Comparison of ENCODE assay signal across 10 cellular contexts in the genomic region with DNA sequence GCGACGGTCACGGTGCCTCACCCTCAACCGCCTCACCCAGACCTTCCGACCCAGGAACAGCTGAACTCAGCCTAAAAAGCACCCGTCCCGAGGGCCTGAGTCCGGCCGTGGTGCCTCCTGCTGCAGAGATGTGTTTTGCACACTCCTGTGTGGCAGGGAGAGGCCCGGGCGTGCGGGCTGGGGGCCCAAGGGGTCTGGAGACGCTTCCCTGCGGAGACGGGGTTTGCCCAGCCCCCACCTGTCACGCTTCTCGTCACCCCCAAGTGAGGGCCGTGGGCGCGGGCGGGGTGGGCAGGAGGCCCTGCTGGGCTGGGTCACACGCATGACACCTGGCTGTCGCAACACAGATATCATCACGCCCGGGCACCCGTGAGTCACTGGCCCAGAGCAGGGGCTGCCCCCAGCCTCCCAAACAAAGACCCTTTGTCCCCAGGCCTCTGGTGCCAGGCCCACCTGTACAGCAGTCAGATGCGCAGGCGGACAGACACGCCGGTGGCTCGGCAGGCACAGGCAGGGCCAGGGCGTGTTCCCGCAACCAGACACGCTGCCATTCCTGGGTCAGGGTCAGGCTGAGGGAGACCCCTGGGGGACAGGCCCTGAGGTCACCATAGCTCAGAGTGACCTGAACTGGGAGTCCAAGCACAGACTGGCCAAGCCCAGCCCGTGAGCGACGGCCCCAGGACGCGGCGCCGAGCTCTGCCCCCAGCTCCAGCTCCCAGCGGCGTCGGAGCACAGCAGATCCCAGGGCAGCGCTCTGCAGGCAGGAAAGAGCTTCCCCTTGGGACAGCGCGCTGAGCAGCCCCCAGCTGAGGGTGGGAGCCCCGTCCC. TPM values are rescaled to one million over a fixed set of nuclear protein-coding genes. Genes with fewer than 3 reads are reported as not detected.
DNase-seq lines count a peak whose midpoint lies in the region; ATAC-seq and TF ChIP-seq lines count a peak whose summit lies in the region.
"Had no signal": no experiment of that assay in that cellular context is flagged by ENCODE, and none has a peak within 500 bp of the region (broad histone marks: within the 10 kb centered on the region; RNA-seq: fewer than 3 reads in every experiment).

No MANE protein-coding gene starts in this region.

- TF ChIP-seq CTCF in WTC11 (IDR thresholded peaks at IDR 0.05): no peak

- H3K4me3 Mint-ChIP-seq in WTC11: no peak overlapping the region

- no peak overlapping the region for H4K8ac ChIP-seq in neuronal stem cell (ENCODE audit: low read depth, low read length)

- CTCF ChIA-PET in WTC11 (lab: Charles Lee): interaction anchor here (0.9 to 2.3 kb wide), 5 partner anchors 13 to 174 kb away, joined by 3 to 9 read pairs (median 4); a partner anchor contains a TSS

- peaks cover 9 to 19% of the 10 kb centered on the region in 2 donors for H3K36me3 ChIP-seq in neuronal stem cell (replicated peaks in 1 of 2; ENCODE audit: control insufficient read depth in 2 of 2, insufficient read depth in 2 of 2, low read length in 2 of 2)
- H3K36me3 ChIP-seq: right atrium auricular region had no signal

- POLR2A ChIA-PET in WTC11 (lab: Charles Lee): interaction anchor here (0.9 kb wide), 1 partner anchor 22 kb away, joined by 4 read pairs; no protein-coding TSS in a partner anchor

- peaks cover 0 to 4% (median 0%) of the 10 kb centered on the region in 3 experiments for H3K27me3 ChIP-seq in neuronal stem cell (ENCODE audit: control insufficient read depth in 3 of 3, insufficient read depth in 3 of 3, low read depth in 1 of 3, low read length in 3 of 3)

- DNase-seq in HT-29 (ENCODE audit: low spot score) (peak; percentile 49), WTC11 (ENCODE audit: low spot score) (no peak), neuronal stem cell (ENCODE audit: low spot score) (no peak), NCI-H345 treated with DMSO at 0.1 percent for 48 hours (lab: John Stamatoyannopoulos, UW; ENCODE audit: unreplicated experiment) (no peak), germinal center (ENCODE audit: low spot score) (no peak)
- DNase-seq: DMS79 treated with DMSO at 0.1 percent for 48 hours, KBM-7, NCI-H2029 treated with DMSO at 0.1 percent for 48 hours had no signal

- H3K27ac ChIP-seq in neuronal stem cell (replicated peaks; ENCODE audit: low read length): no peak overlapping the region
- H3K27ac ChIP-seq: right atrium auricular region had no signal

- ATAC-seq in WTC11: no peak

- H3K36me3 Mint-ChIP-seq in WTC11: peaks cover 5% of the 10 kb centered on the region

- WGBS in neuronal stem cell (ENCODE audit: extremely low coverage in 2 of 2, insufficient read length in 2 of 2, insufficient replicate concordance in 1 of 2), 2 donors: no CpG with 5 or more reads among the region's 48 CpGs

- H2AK5ac ChIP-seq in neuronal stem cell (ENCODE audit: low read depth, low read length): peak overlapping the region; percentile 90

- H2AFZ ChIP-seq in neuronal stem cell (ENCODE audit: low read length): no peak overlapping the region

- H3K4me1 ChIP-seq in neuronal stem cell (ENCODE audit: control insufficient read depth in 2 of 2, insufficient read depth in 1 of 2, low read depth in 1 of 2, low read length in 2 of 2): peaks cover 10 to 35% of the 10 kb centered on the region in 2 donors

- peak overlapping the region; percentile 56 for H3K14ac ChIP-seq in neuronal stem cell (ENCODE audit: low read length)

- peaks cover 3% of the 10 kb centered on the region for H3K4me1 Mint-ChIP-seq in WTC11

- peaks cover 3% of the 10 kb centered on the region; the same call in 1 of the 2 replicates for H3K9me3 Mint-ChIP-seq in WTC11

- H2BK12ac ChIP-seq in neuronal stem cell (ENCODE audit: low read length): peak overlapping the region; percentile 90

- H3K23ac ChIP-seq in neuronal stem cell (ENCODE audit: low read depth, low read length, poor library complexity): peak overlapping the region; percentile 87

- peak overlapping the region; percentile 48 for H2BK5ac ChIP-seq in neuronal stem cell (ENCODE audit: low read length)

- H4K91ac ChIP-seq in neuronal stem cell (ENCODE audit: low read depth, low read length, poor library complexity): peak overlapping the region; percentile 72

- H3K18ac ChIP-seq in neuronal stem cell (ENCODE audit: low read length): peak overlapping the region; percentile 85

- no peak overlapping the region for H3K4me3 ChIP-seq in neuronal stem cell (ENCODE audit: low read length in 2 of 2)
- H3K4me3 ChIP-seq: right atrium auricular region had no signal

- H3K4me2 ChIP-seq in neuronal stem cell (ENCODE audit: insufficient read depth, low read length, poor library complexity, severe bottlenecking): peak overlapping the region; percentile 24

- no peak overlapping the region for H3K4ac ChIP-seq in neuronal stem cell (ENCODE audit: low read length)

- H2BK120ac ChIP-seq in neuronal stem cell (ENCODE audit: low read depth, low read length): peak overlapping the region; percentile 1

- peak overlapping the region; percentile 77 for H3K9ac ChIP-seq in neuronal stem cell (ENCODE audit: low read depth, low read length, poor library complexity)

- H3K9me3 ChIP-seq in neuronal stem cell (replicated peaks in 1 of 2; ENCODE audit: control insufficient read depth in 2 of 2, insufficient read depth in 1 of 2, low read depth in 1 of 2, low read length in 2 of 2): peaks cover 0 to 5% of the 10 kb centered on the region in 2 donors
- H3K9me3 ChIP-seq: right atrium auricular region had no signal

- H2BK15ac ChIP-seq in neuronal stem cell (ENCODE audit: low read length): no peak overlapping the region

- no peaks in the 10 kb centered on the region for H3K27me3 Mint-ChIP-seq in WTC11 (ENCODE audit: low read depth)

- peaks cover 5% of the 10 kb centered on the region for H3K79me1 ChIP-seq in neuronal stem cell (ENCODE audit: low read depth, low read length)

- H3K27ac Mint-ChIP-seq in WTC11: no peak overlapping the region

TF ChIP-seq in WTC11, 78 proteins besides CTCF, POLR2A, EP300 and RAD21:
- peak; percentile 84 for TF ChIP-seq GABPB1 (CRISPR knock-in tag; IDR thresholded peaks at IDR 0.05)
- TF ChIP-seq, protein P1, sequence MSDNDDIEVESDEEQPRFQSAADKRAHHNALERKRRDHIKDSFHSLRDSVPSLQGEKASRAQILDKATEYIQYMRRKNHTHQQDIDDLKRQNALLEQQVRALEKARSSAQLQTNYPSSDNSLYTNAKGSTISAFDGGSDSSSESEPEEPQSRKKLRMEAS (CRISPR knock-in tag; IDR thresholded peaks at IDR 0.05): no peak; the same call in 1 of the 2 replicates

RNA-seq across cellular contexts. Expression of a gene that starts 6.1 kb away (rescaled TPM):
- total RNA-seq in HT-29 (2014; rRNA removed; shearing (Covaris generic)): 84.2 and 87.7 TPM in 2 replicates
- 18.8 to 21.4 TPM (median 20.0 TPM) in 3 replicates for total RNA-seq in WTC11 (2021)
- 24.2 TPM for polyA plus RNA-seq in neuronal stem cell (2013, experiment 1 of 2)
- polyA plus RNA-seq in neuronal stem cell (2013, experiment 2 of 2): 23.9 TPM

RNA-seq across cellular contexts. Expression of a gene that starts 6.3 kb away (rescaled TPM):
- total RNA-seq in HT-29 (2014; rRNA removed; shearing (Covaris generic)): 163 and 188 TPM in 2 replicates
- 92.3 to 105 TPM (median 101 TPM) in 3 replicates for total RNA-seq in WTC11 (2021)
- polyA plus RNA-seq in neuronal stem cell (2013, experiment 1 of 2): 62.8 TPM
- 64.4 TPM for polyA plus RNA-seq in neuronal stem cell (2013, experiment 2 of 2)

RNA-seq across cellular contexts. Expression of a gene that starts 8.4 kb away (rescaled TPM):
- total RNA-seq in HT-29 (2014; rRNA removed; shearing (Covaris generic)): 4.1 and 6.0 TPM in 2 replicates
- total RNA-seq in WTC11 (2021): 8.5 to 10.3 TPM (median 8.5 TPM) in 3 replicates
- polyA plus RNA-seq in neuronal stem cell (2013, experiment 1 of 2): 4.0 TPM
- 4.6 TPM for polyA plus RNA-seq in neuronal stem cell (2013, experiment 2 of 2)
- total RNA-seq: right atrium auricular region had no signal

RNA-seq across cellular contexts. Expression of a gene that starts 24.1 kb away (rescaled TPM):
- not detected in 2 replicates for total RNA-seq in HT-29 (2014; rRNA removed; shearing (Covaris generic))
- total RNA-seq in WTC11 (2021): 0.18 to 0.33 TPM in 2 of 3 replicates, not detected in the other
- polyA plus RNA-seq in neuronal stem cell (2013, experiment 1 of 2): 0.06 TPM
- polyA plus RNA-seq in neuronal stem cell (2013, experiment 2 of 2): 0.08 TPM
- total RNA-seq: cerebellum had no signal

RNA-seq across cellular contexts. Expression of a gene that starts 31.7 kb away (rescaled TPM):
- total RNA-seq in HT-29 (2014; rRNA removed; shearing (Covaris generic)): 0.42 TPM in 1 of 2 replicates, not detected in the other
- total RNA-seq in WTC11 (2021): 0.83 to 1.2 TPM (median 1.1 TPM) in 3 replicates
- polyA plus RNA-seq in neuronal stem cell (2013, experiment 1 of 2): 0.21 TPM
- 0.36 TPM for polyA plus RNA-seq in neuronal stem cell (2013, experiment 2 of 2)
- total RNA-seq: cerebellum had no signal
